ENCODE assay signal across 12 cellular contexts in the genomic region with DNA sequence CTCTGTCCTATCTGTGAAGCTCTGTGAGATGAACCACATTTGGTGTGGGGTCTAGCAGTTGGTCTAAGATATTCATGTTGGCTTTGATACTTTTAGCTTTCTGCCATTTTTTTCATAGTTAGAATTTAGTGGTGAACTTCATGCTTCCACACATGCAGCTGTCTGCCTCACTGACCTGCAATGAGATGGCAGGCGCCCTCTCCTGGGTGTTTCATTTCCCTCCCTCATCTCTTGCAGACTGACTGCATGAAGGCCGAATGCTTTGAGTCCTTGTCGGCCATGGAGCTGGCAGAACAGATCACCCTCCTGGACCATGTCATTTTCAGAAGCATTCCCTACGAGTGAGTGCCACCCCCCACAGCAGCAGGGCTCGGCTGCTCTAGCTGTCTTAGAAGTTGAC. TPM values are rescaled to one million over a fixed set of nuclear protein-coding genes. Genes with fewer than 3 reads are reported as not detected.
A peak's percentile ranks its signal among the peaks of the same experiment; 100 is the strongest.
DNase-seq lines count a peak whose midpoint lies in the region; ATAC-seq and TF ChIP-seq lines count a peak whose summit lies in the region.
"Had no signal": no experiment of that assay in that cellular context is flagged by ENCODE, and none has a peak within 500 bp of the region (broad histone marks: within the 10 kb centered on the region; RNA-seq: fewer than 3 reads in every experiment).

No MANE protein-coding gene starts in this region.

- peak overlapping the region in 2 of 10 donors; percentile 14 to 50 for H3K27ac Mint-ChIP-seq in naive thymus-derived CD8-positive, alpha-beta T cell

- WGBS in tibial nerve, 2 donors: 56 to 60% methylated on average over 5 of the region's 5 CpGs

- H3K36me3 Mint-ChIP-seq in naive thymus-derived CD8-positive, alpha-beta T cell: peaks cover 0 to 90% (median 38%) of the 10 kb centered on the region in 3 donors

- H3K79me2 ChIP-seq in OCI-LY3 (ENCODE audit: low read length): no peaks in the 10 kb centered on the region

- H3K9me3 Mint-ChIP-seq in naive thymus-derived CD8-positive, alpha-beta T cell: no peaks in the 10 kb centered on the region

- H3K4me3 ChIP-seq in GM12875 (ENCODE audit: low read depth, low read length) (no peak overlapping the region), OCI-LY3 (ENCODE audit: low read length) (no peak overlapping the region), fibroblast of villous mesenchyme (ENCODE audit: low read depth, low read length) (no peak overlapping the region), coronary artery (no peak overlapping the region), tibial nerve (no peak overlapping the region)
- H3K4me3 ChIP-seq: prostate gland, SJSA1 had no signal

- no peaks in the 10 kb centered on the region for H3K9me3 ChIP-seq in OCI-LY3 (ENCODE audit: insufficient read depth, low read length)
- H3K9me3 ChIP-seq in tibial nerve: no peaks in the 10 kb centered on the region
- H3K9me3 ChIP-seq: prostate gland, SJSA1 had no signal

- no peak overlapping the region for H3K4me2 ChIP-seq in OCI-LY3 (ENCODE audit: low read length)

- no peak overlapping the region for H3K9ac ChIP-seq in OCI-LY3 (ENCODE audit: low read length)

- POLR2A ChIA-PET in naive thymus-derived CD8-positive, alpha-beta T cell (lab: Charles Lee): no interaction called here

- ATAC-seq in naive thymus-derived CD8-positive, alpha-beta T cell: no peak

- TF ChIP-seq POLR2A in tibial nerve (IDR thresholded peaks at IDR 0.05): no peak

- H4K20me1 ChIP-seq in OCI-LY3 (ENCODE audit: insufficient read depth, low read length): no peaks in the 10 kb centered on the region

- peak; percentile 18 for DNase-seq in AG08395 (ENCODE audit: low spot score)
- DNase-seq in fibroblast of villous mesenchyme (ENCODE audit: low read depth): peak; percentile 12
- no peak for DNase-seq in coronary artery (ENCODE audit: low spot score)
- no peak for DNase-seq in tibial nerve (ENCODE audit: low spot score in 2 of 2)
- DNase-seq in activated gamma-delta T cell treated with Interleukin-2 at 50 U/mL for 16 hours: no peak
- DNase-seq in naive thymus-derived CD8-positive, alpha-beta T cell: no peak
- DNase-seq: COR-L47, cortex of kidney had no signal

- no peak overlapping the region for H3K4me3 Mint-ChIP-seq in naive thymus-derived CD8-positive, alpha-beta T cell

- no peaks in the 10 kb centered on the region for H3K27me3 Mint-ChIP-seq in naive thymus-derived CD8-positive, alpha-beta T cell

- peak; percentile 39; the same call in 1 of the 2 replicates for TF ChIP-seq CTCF in GM12875 (IDR thresholded peaks at IDR 0.05; ENCODE audit: borderline replicate concordance, insufficient read depth, low read depth, low read length)
- peak; percentile 55 for TF ChIP-seq CTCF in OCI-LY3 (IDR thresholded peaks at IDR 0.05; ENCODE audit: low read depth, low read length)
- peak; percentile 32 for TF ChIP-seq CTCF in fibroblast of villous mesenchyme (IDR thresholded peaks at IDR 0.05; ENCODE audit: insufficient read depth, low read depth, low read length)
- TF ChIP-seq CTCF in coronary artery (IDR thresholded peaks at IDR 0.05): no peak
- no peak for TF ChIP-seq CTCF in tibial nerve (IDR thresholded peaks at IDR 0.05)

- H3K36me3 ChIP-seq in OCI-LY3 (replicated peaks; ENCODE audit: low read depth, low read length) (no peaks in the 10 kb centered on the region), tibial nerve (peaks cover 0 to 4% (median 0%) of the 10 kb centered on the region in 3 donors)
- H3K36me3 ChIP-seq: prostate gland, SJSA1 had no signal

- H3K27me3 ChIP-seq in OCI-LY3 (ENCODE audit: low read depth, low read length) (no peaks in the 10 kb centered on the region), tibial nerve (no peaks in the 10 kb centered on the region)
- H3K27me3 ChIP-seq: SJSA1 had no signal

- H3K4me1 ChIP-seq in OCI-LY3 (ENCODE audit: low read length): peaks cover 34% of the 10 kb centered on the region
- H3K4me1 ChIP-seq in tibial nerve: no peaks in the 10 kb centered on the region
- H3K4me1 ChIP-seq: prostate gland, SJSA1 had no signal

- H2AFZ ChIP-seq in OCI-LY3 (ENCODE audit: low read depth, low read length): no peak overlapping the region

- H3K4me1 Mint-ChIP-seq in naive thymus-derived CD8-positive, alpha-beta T cell: no peaks in the 10 kb centered on the region

- TF ChIP-seq EP300 in tibial nerve (IDR thresholded peaks at IDR 0.05): no peak

- H3K27ac ChIP-seq in OCI-LY3 (ENCODE audit: low read length): no peak overlapping the region
- no peak overlapping the region for H3K27ac ChIP-seq in coronary artery
- no peak overlapping the region for H3K27ac ChIP-seq in tibial nerve
- H3K27ac ChIP-seq: prostate gland, SJSA1 had no signal

RNA-seq across cellular contexts. Expression of gene CKMT2, which starts 26.1 kb away (rescaled TPM):
- total RNA-seq in fibroblast of villous mesenchyme (0.43 and 0.97 TPM in 2 replicates), tibial nerve (10 to 100 TPM in 1 of 4 donors, 1 to 10 TPM in 3; 1.8 to 23.7 (median 4.0) TPM)
- under 1 TPM in 1 of 2 experiments, not detected in 1; 0.78 TPM for total RNA-seq in naive thymus-derived CD8-positive, alpha-beta T cell
- polyA plus RNA-seq in naive thymus-derived CD8-positive, alpha-beta T cell: not detected
- total RNA-seq: SJSA1 had no signal

Comparison
In these comparisons a context has a peak if more than half of its experiments do, and no peak if none do; other contexts are left out.
1. DNase-seq: peak in AG08395 (single experiment) and fibroblast of villous mesenchyme (single experiment); none in coronary artery (single experiment), tibial nerve (0 of 2), activated gamma-delta T cell treated with Interleukin-2 at 50 U/mL for 16 hours (single experiment) and naive thymus-derived CD8-positive, alpha-beta T cell (0 of 10).
2. CTCF ChIP-seq: peak in GM12875 (single experiment), OCI-LY3 (single experiment) and fibroblast of villous mesenchyme (single experiment); none in coronary artery (single experiment) and tibial nerve (0 of 5).